In genomic region chr18:74166397-74166796, GRCh38 we compare ENCODE assay signal across 1 cellular context.
TF ChIP-seq lines count a peak whose summit lies in the region.

No MANE protein-coding gene starts in this region.

TF ChIP-seq in HepG2, 621 proteins besides CTCF, POLR2A, EP300 and RAD21 (continued from another document):
- TF ChIP-seq ARID5B (CRISPR knock-in tag; IDR thresholded peaks at IDR 0.05) (no peak), SOX13 (IDR thresholded peaks at IDR 0.05) (no peak), SOX13 (CRISPR knock-in tag; conservative IDR thresholded peaks at IDR 0.05 in 1 of 2, IDR thresholded peaks at IDR 0.05 in 1 of 2) (peak in 1 of 2 experiments; percentile 22; a peak in 1 of 4 replicates), TFAP4 (IDR thresholded peaks at IDR 0.05; ENCODE audit: borderline replicate concordance, low read depth) (0 out of 2 replicates have a peak, but pooled peaks have one; percentile 19), ZNF749 (CRISPR knock-in tag; IDR thresholded peaks at IDR 0.05; ENCODE audit: borderline replicate concordance) (no peak)
